ENCODE assay signal across 9 cellular contexts in the genomic region with DNA sequence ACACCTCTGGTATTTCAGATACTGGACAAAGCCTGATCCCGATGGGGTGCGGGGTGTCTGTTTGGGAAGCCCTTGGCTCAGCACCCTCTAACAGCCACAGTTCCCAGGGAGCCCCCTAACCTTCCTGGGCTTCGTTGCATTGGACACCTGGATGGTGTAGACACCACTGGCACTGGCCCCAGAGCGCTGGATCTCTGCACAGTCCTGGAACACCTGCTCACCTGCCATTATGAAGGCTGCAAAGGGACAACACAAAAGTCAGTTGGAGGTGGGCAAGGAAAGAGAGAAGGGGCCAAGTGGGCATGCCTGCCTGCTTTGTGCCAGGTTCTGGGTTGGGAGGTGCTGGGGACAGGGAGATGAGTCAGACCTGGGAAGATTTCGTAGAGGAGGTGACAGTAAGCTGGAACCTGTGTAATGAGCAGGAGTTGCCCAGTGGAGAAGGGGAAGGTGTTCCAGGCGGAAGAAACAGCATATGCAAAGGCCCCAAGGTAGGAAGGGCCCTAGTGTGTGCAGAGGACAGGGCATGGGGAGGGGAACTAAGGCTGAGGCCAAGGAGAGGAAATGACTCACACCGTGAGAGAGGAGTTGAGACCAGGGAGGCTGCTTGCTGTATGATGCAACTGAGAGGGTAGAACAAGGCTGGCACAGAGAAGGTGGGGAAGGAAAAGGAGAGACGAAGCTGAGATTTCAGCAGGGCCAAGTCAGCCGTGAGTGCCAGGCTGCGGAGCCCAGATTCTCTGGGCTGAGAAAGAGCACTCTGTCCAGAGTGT. TPM values are rescaled to one million over a fixed set of nuclear protein-coding genes. Genes with fewer than 3 reads are reported as not detected.
A peak's percentile ranks its signal among the peaks of the same experiment; 100 is the strongest.
DNase-seq lines count a peak whose midpoint lies in the region; ATAC-seq and TF ChIP-seq lines count a peak whose summit lies in the region.
"Had no signal": no experiment of that assay in that cellular context is flagged by ENCODE, and none has a peak within 500 bp of the region (broad histone marks: within the 10 kb centered on the region; RNA-seq: fewer than 3 reads in every experiment).

No MANE protein-coding gene starts in this region.

- H3K36me3 ChIP-seq in GM23338 (ENCODE audit: insufficient read depth) (no peaks in the 10 kb centered on the region), OCI-LY3 (replicated peaks; ENCODE audit: low read depth, low read length) (no peaks in the 10 kb centered on the region)

- no peak overlapping the region for H3K9ac ChIP-seq in OCI-LY3 (ENCODE audit: low read length)

- no peaks in the 10 kb centered on the region for H3K9me2 ChIP-seq in GM23338 (ENCODE audit: insufficient read depth)

- peak overlapping the region; percentile 50; the same call in 1 of the 2 replicates for H3K27ac Mint-ChIP-seq in GM23338
- H3K27ac Mint-ChIP-seq in activated naive CD8-positive, alpha-beta T cell treated with anti-CD3 and anti-CD28 coated beads, Interleukin-2, amount 50 U/mL, for 24 hours: peak overlapping the region; percentile 81

- no peaks in the 10 kb centered on the region for H3K79me2 ChIP-seq in GM23338 (replicated peaks; ENCODE audit: insufficient read depth)
- no peaks in the 10 kb centered on the region for H3K79me2 ChIP-seq in OCI-LY3 (ENCODE audit: low read length)

- H3K36me3 Mint-ChIP-seq in GM23338 (ENCODE audit: low read depth): no peaks in the 10 kb centered on the region
- H3K36me3 Mint-ChIP-seq in activated naive CD8-positive, alpha-beta T cell treated with anti-CD3 and anti-CD28 coated beads, Interleukin-2, amount 50 U/mL, for 24 hours (ENCODE audit: low read depth): no peaks in the 10 kb centered on the region

- H3K9me3 ChIP-seq in OCI-LY3 (ENCODE audit: insufficient read depth, low read length): no peaks in the 10 kb centered on the region

- DNase-seq in GM23338 (ENCODE audit: low spot score): no peak
- DNase-seq in activated naive CD8-positive, alpha-beta T cell treated with anti-CD3 and anti-CD28 coated beads, Interleukin-2, amount 50 U/mL, for 24 hours: peak; percentile 36
- DNase-seq in pulmonary artery endothelial cell (ENCODE audit: low read depth, low spot score): peak; percentile 11
- no peak for DNase-seq in substantia nigra (lab: John Stamatoyannopoulos, UW)
- no peak for DNase-seq in NCI-H2029 (lab: John Stamatoyannopoulos, UW)

- H3K4me1 ChIP-seq in GM23338 (ENCODE audit: insufficient read depth) (peaks cover 4% of the 10 kb centered on the region; the same call in 1 of the 2 replicates), OCI-LY3 (ENCODE audit: low read length) (peaks cover 7% of the 10 kb centered on the region)

- H3K27ac ChIP-seq in GM23338 (ENCODE audit: low read depth) (no peak overlapping the region), OCI-LY3 (ENCODE audit: low read length) (no peak overlapping the region), substantia nigra (ENCODE audit: low read depth, low read length, poor library complexity, severe bottlenecking) (no peak overlapping the region)

- ATAC-seq in GM23338 (no peak), GM21515 (IDR thresholded peaks at IDR 0.05; ENCODE audit: unreplicated experiment) (no peak), GM21447 (IDR thresholded peaks at IDR 0.05; ENCODE audit: unreplicated experiment) (no peak)
- ATAC-seq in activated naive CD8-positive, alpha-beta T cell treated with anti-CD3 and anti-CD28 coated beads, Interleukin-2, amount 50 U/mL, for 24 hours: peak; percentile 99

- H3K27me3 Mint-ChIP-seq in GM23338 (ENCODE audit: insufficient read depth, low read depth, poor library complexity): peaks cover 23% of the 10 kb centered on the region
- peaks cover 13% of the 10 kb centered on the region for H3K27me3 Mint-ChIP-seq in activated naive CD8-positive, alpha-beta T cell treated with anti-CD3 and anti-CD28 coated beads, Interleukin-2, amount 50 U/mL, for 24 hours

- H3F3A ChIP-seq in GM23338 (replicated peaks; ENCODE audit: low read depth): no peaks in the 10 kb centered on the region

- peaks cover 9% of the 10 kb centered on the region for H3K27me3 ChIP-seq in GM23338 (ENCODE audit: insufficient read depth)
- H3K27me3 ChIP-seq in OCI-LY3 (ENCODE audit: low read depth, low read length): 0 out of 2 replicates have a peak, but pooled peaks cover 5% of the 10 kb centered on the region

- peaks cover 6% of the 10 kb centered on the region for H3K4me1 Mint-ChIP-seq in GM23338
- peaks cover 20% of the 10 kb centered on the region for H3K4me1 Mint-ChIP-seq in activated naive CD8-positive, alpha-beta T cell treated with anti-CD3 and anti-CD28 coated beads, Interleukin-2, amount 50 U/mL, for 24 hours

- TF ChIP-seq CTCF in GM23338 (conservative IDR thresholded peaks at IDR 0.05; ENCODE audit: low read depth in 2 of 2) (no peak), OCI-LY3 (IDR thresholded peaks at IDR 0.05; ENCODE audit: low read depth, low read length) (no peak)

- H2AFZ ChIP-seq in GM23338 (no peak overlapping the region), OCI-LY3 (ENCODE audit: low read depth, low read length) (no peak overlapping the region)

- 0 out of 2 replicates have a peak, but pooled peaks cover 3% of the 10 kb centered on the region for H4K20me1 ChIP-seq in GM23338 (replicated peaks; ENCODE audit: insufficient read depth)
- no peaks in the 10 kb centered on the region; the same call in 1 of the 2 replicates for H4K20me1 ChIP-seq in OCI-LY3 (ENCODE audit: insufficient read depth, low read length)

- no peak overlapping the region for H3K4me2 ChIP-seq in GM23338
- peak overlapping the region; percentile 18; the same call in 1 of the 2 replicates for H3K4me2 ChIP-seq in OCI-LY3 (ENCODE audit: low read length)

- no peak overlapping the region for H3K4me3 Mint-ChIP-seq in GM23338
- peak overlapping the region; percentile 70 for H3K4me3 Mint-ChIP-seq in activated naive CD8-positive, alpha-beta T cell treated with anti-CD3 and anti-CD28 coated beads, Interleukin-2, amount 50 U/mL, for 24 hours

- no peak overlapping the region for H3K4me3 ChIP-seq in GM23338
- H3K4me3 ChIP-seq in OCI-LY3 (ENCODE audit: low read length): no peak overlapping the region

- H3K9me3 Mint-ChIP-seq in GM23338: no peaks in the 10 kb centered on the region
- H3K9me3 Mint-ChIP-seq in activated naive CD8-positive, alpha-beta T cell treated with anti-CD3 and anti-CD28 coated beads, Interleukin-2, amount 50 U/mL, for 24 hours: no peaks in the 10 kb centered on the region

TF ChIP-seq in GM23338, 12 proteins besides CTCF, POLR2A, EP300 and RAD21 (continues in another document):
- no peak for TF ChIP-seq POLR2AphosphoS5 (IDR thresholded peaks at IDR 0.05; ENCODE audit: low read depth)
- TF ChIP-seq EZH2phosphoT487 (IDR thresholded peaks at IDR 0.05; ENCODE audit: unreplicated experiment): no peak
- TF ChIP-seq ZNF331 (CRISPR knock-in tag; IDR thresholded peaks at IDR 0.05; ENCODE audit: low read depth): no peak
- no peak for TF ChIP-seq CREB1 (CRISPR knock-in tag; IDR thresholded peaks at IDR 0.05; ENCODE audit: low read depth)

RNA-seq across cellular contexts. Expression of gene ANGPT4, which starts 34.9 kb away (rescaled TPM):
- 0.17 and 1.0 TPM in 2 replicates for total RNA-seq in GM23338 (2014; rRNA removed; shearing (Covaris generic))
- polyA plus RNA-seq in GM23338 (2016; fragmentation: Nextera tagmentation; extraction: Ambion mirVana): 0.05 TPM in 1 of 2 replicates, not detected in the other
- total RNA-seq in pulmonary artery endothelial cell: not detected in 2 replicates
- total RNA-seq: activated CD8-positive, alpha-beta memory T cell treated with anti-CD3 and anti-CD28 coated beads for 36 hours had no signal

RNA-seq across cellular contexts. Expression of gene FAM110A, which starts 47.7 kb away (rescaled TPM):
- total RNA-seq in GM23338 (2014; rRNA removed; shearing (Covaris generic)): 13.7 and 15.0 TPM in 2 replicates
- 9.9 and 10.7 TPM in 2 replicates for polyA plus RNA-seq in GM23338 (2016; fragmentation: Nextera tagmentation; extraction: Ambion mirVana)
- 2.8 and 3.3 TPM in 2 replicates for total RNA-seq in pulmonary artery endothelial cell

Comparison
In these comparisons a context has a peak if more than half of its experiments do, and no peak if none do; other contexts are left out.
1. DNase-seq: peak in activated naive CD8-positive, alpha-beta T cell treated with anti-CD3 and anti-CD28 coated beads, Interleukin-2, amount 50 U/mL, for 24 hours (single experiment) and pulmonary artery endothelial cell (single experiment); none in GM23338 (single experiment), substantia nigra (0 of 49) and NCI-H2029 (single experiment).